ENCODE assay signal across 8 cellular contexts in genomic region chr1:95046359-95046758, GRCh38.
"Had no signal": no experiment of that assay in that cellular context is flagged by ENCODE, and none has a peak within 500 bp of the region (broad histone marks: within the 10 kb centered on the region; RNA-seq: fewer than 3 reads in every experiment).

No MANE protein-coding gene starts in this region.

- DNase-seq: GM23248, GOT3, H7, HFFc6, KG1 had no signal

- H3K9me3 ChIP-seq: HAP-1 had no signal

- H3K9ac ChIP-seq: GM23248 had no signal

- H2AFZ ChIP-seq: GM23248 had no signal

- H3K4me1 ChIP-seq: HAP-1 had no signal

- H3K4me3 ChIP-seq: GM23248, HAP-1 had no signal

- H3K27ac ChIP-seq: GM23248, HL-60 had no signal

- ATAC-seq: HCT116 had no signal

- H3K36me3 ChIP-seq: HAP-1 had no signal
